Comparison of ENCODE assay signal across 12 cellular contexts in genomic region chr1:26907071-26907922, GRCh38. TPM values are rescaled to one million over a fixed set of nuclear protein-coding genes. Genes with fewer than 3 reads are reported as not detected.
DNase-seq lines count a peak whose midpoint lies in the region; ATAC-seq, FAIRE-seq and TF ChIP-seq lines count a peak whose summit lies in the region.
"Had no signal": no experiment of that assay in that cellular context is flagged by ENCODE, and none has a peak within 500 bp of the region (broad histone marks: within the 10 kb centered on the region; RNA-seq: fewer than 3 reads in every experiment).

No MANE protein-coding gene starts in this region.

- H3K4me1 ChIP-seq in Caco-2 = peaks cover 11% of the 10 kb centered on the region; the same call in 1 of the 2 replicates
- H3K4me1 ChIP-seq in endothelial cell of umbilical vein (ENCODE audit: control insufficient read depth, extremely low read depth, insufficient read depth, low read length) = no peaks in the 10 kb centered on the region
- H3K4me1 ChIP-seq in mesendoderm (ENCODE audit: control insufficient read depth, low read depth, low read length) = no peaks in the 10 kb centered on the region

- no peak overlapping the region for H4K5ac ChIP-seq in mesendoderm (ENCODE audit: low read length)

- no peak for TF ChIP-seq CTCF in Caco-2 (IDR thresholded peaks at IDR 0.05; ENCODE audit: insufficient read depth in 1 of 2, low read depth in 1 of 2, low read length in 1 of 2, severe bottlenecking in 1 of 2, unreplicated experiment in 1 of 2)
- no peak for TF ChIP-seq CTCF in endothelial cell of umbilical vein (IDR thresholded peaks at IDR 0.05; ENCODE audit: extremely low read depth in 1 of 2, insufficient read depth in 1 of 2, low read depth in 1 of 2, low read length in 2 of 2)

- no peak for ATAC-seq in HG02588 (IDR thresholded peaks at IDR 0.05; ENCODE audit: unreplicated experiment)

- H2BK15ac ChIP-seq in mesendoderm (replicated peaks; ENCODE audit: low read depth) = no peak overlapping the region

- no peaks in the 10 kb centered on the region for H3K9me1 ChIP-seq in endothelial cell of umbilical vein (replicated peaks; ENCODE audit: control insufficient read depth, extremely low read depth, insufficient read depth, low read length)

- CTCF ChIA-PET in Caco-2 (lab: Charles Lee) (no interaction called here), endothelial cell of umbilical vein (lab: Charles Lee) (interaction anchor here (1.7 kb wide), 1 partner anchor 20 kb away, joined by 4 read pairs; no protein-coding TSS in a partner anchor)

- no peaks in the 10 kb centered on the region; the same call in 1 of the 2 replicates for H3K36me3 ChIP-seq in Caco-2 (ENCODE audit: control insufficient read depth, insufficient read depth, low read length)
- no peaks in the 10 kb centered on the region for H3K36me3 ChIP-seq in endothelial cell of umbilical vein (ENCODE audit: control insufficient read depth in 2 of 2, extremely low read depth in 1 of 2, insufficient read depth in 2 of 2, low read length in 2 of 2)
- H3K36me3 ChIP-seq in mesendoderm (ENCODE audit: control insufficient read depth, insufficient read depth, low read length) = no peaks in the 10 kb centered on the region

- H4K20me1 ChIP-seq in endothelial cell of umbilical vein (replicated peaks; ENCODE audit: control insufficient read depth, extremely low read depth, insufficient read depth, low read length) = no peaks in the 10 kb centered on the region

- DNase-seq in Caco-2 (peak; percentile 21 to 54), NCI-H226 (peak; percentile 80), endothelial cell of umbilical vein (ENCODE audit: low read depth, low spot score) (peak; percentile 53), mesendoderm (peak; percentile 24), NCI-H2081 (lab: John Stamatoyannopoulos, UW) (no peak), SIG-M5 treated with dmso at 0.1 percent for 504 hours (lab: John Stamatoyannopoulos, UW; ENCODE audit: unreplicated experiment) (no peak)
- DNase-seq in activated naive CD4-positive, alpha-beta T cell (lab: John Stamatoyannopoulos, UW) = no peak
- DNase-seq: foreskin melanocyte, NCI-H187 treated with DMSO at 0.1 percent for 48 hours had no signal

- POLR2A ChIA-PET in Caco-2 (lab: Charles Lee) = interaction anchor here (0.5 to 1.0 kb wide), 2 partner anchors 17 to 20 kb away, joined by 3 read pairs; partner anchors contain the start of gene GPN2
- POLR2A ChIA-PET in endothelial cell of umbilical vein (lab: Charles Lee) = no interaction called here

- FAIRE-seq in endothelial cell of umbilical vein (lab: Jason Lieb, UNC) = peak; percentile 91

- no peak overlapping the region for H3K27ac Mint-ChIP-seq in Caco-2 (ENCODE audit: unreplicated experiment)
- H3K27ac Mint-ChIP-seq: T-helper 1 cell treated with Interleukin-12 subunit alpha and Interleukin-12 subunit beta and Interleukin-4 antibody, amounts not matched to agents 30 μg/mL and 1 μg/mL, for 36 hours had no signal

- H3K4me2 ChIP-seq in endothelial cell of umbilical vein (ENCODE audit: insufficient read depth, low read length) (no peak overlapping the region), mesendoderm (ENCODE audit: low read length) (no peak overlapping the region)

- H3K36me3 Mint-ChIP-seq in Caco-2 (ENCODE audit: insufficient read depth, unreplicated experiment) = no peaks in the 10 kb centered on the region

- no peaks in the 10 kb centered on the region for H3K27me3 ChIP-seq in Caco-2 (replicated peaks; ENCODE audit: control insufficient read depth, insufficient read depth, low read length)
- H3K27me3 ChIP-seq in endothelial cell of umbilical vein (ENCODE audit: control insufficient read depth in 2 of 2, insufficient read depth in 2 of 2, low read length in 2 of 2) = peaks cover 0 to 1% of the 10 kb centered on the region in 2 experiments
- no peaks in the 10 kb centered on the region for H3K27me3 ChIP-seq in mesendoderm (ENCODE audit: insufficient read depth, low read length, poor library complexity)

- no peak overlapping the region for H4K8ac ChIP-seq in mesendoderm (ENCODE audit: low read depth, low read length)

- H2AK5ac ChIP-seq in mesendoderm (ENCODE audit: low read length) = no peak overlapping the region

- H3K18ac ChIP-seq in mesendoderm (ENCODE audit: low read length) = no peak overlapping the region

- no peaks in the 10 kb centered on the region for H3K9me3 ChIP-seq in Caco-2
- H3K9me3 ChIP-seq in endothelial cell of umbilical vein (replicated peaks; ENCODE audit: control insufficient read depth, insufficient read depth, low read length) = no peaks in the 10 kb centered on the region

- no peaks in the 10 kb centered on the region for H3K27me3 Mint-ChIP-seq in Caco-2 (ENCODE audit: insufficient read depth, unreplicated experiment)

- H2BK120ac ChIP-seq in mesendoderm (ENCODE audit: low read depth, low read length) = no peak overlapping the region

- no peaks in the 10 kb centered on the region for H3K79me2 ChIP-seq in endothelial cell of umbilical vein (ENCODE audit: control insufficient read depth, insufficient read depth, low read length)
- no peaks in the 10 kb centered on the region for H3K79me2 ChIP-seq in mesendoderm (ENCODE audit: control insufficient read depth, insufficient read depth, low read length)

- no peaks in the 10 kb centered on the region for H3K9me3 Mint-ChIP-seq in Caco-2 (ENCODE audit: unreplicated experiment)
- H3K9me3 Mint-ChIP-seq: neural crest cell; T-helper 1 cell treated with Interleukin-12 subunit alpha and Interleukin-12 subunit beta and Interleukin-4 antibody, amounts not matched to agents 30 μg/mL and 1 μg/mL, for 36 hours had no signal

- H2AFZ ChIP-seq in endothelial cell of umbilical vein (ENCODE audit: low read depth, low read length) = no peak overlapping the region

- no TSS peak for BruUV-seq in Caco-2 (replicated peaks; lab: Mats Ljungman, UMichigan)
- BruUV-seq in endothelial cell of umbilical vein (replicated peaks; lab: Mats Ljungman, UMichigan) = no TSS peak

- peaks cover 15% of the 10 kb centered on the region for H3K4me1 Mint-ChIP-seq in Caco-2 (ENCODE audit: low read depth, unreplicated experiment)

- H2BK5ac ChIP-seq in mesendoderm (ENCODE audit: low read length) = no peak overlapping the region

- H3K9ac ChIP-seq in endothelial cell of umbilical vein (replicated peaks; ENCODE audit: extremely low read depth, insufficient read depth, low read length) (no peak overlapping the region), mesendoderm (ENCODE audit: low read length) (no peak overlapping the region)

- dilution Hi-C loops in endothelial cell of umbilical vein (cut with MboI; ENCODE audit: extremely low pct_ligation_motif_present, low sequenced_read_pairs) = no loop called here

- no peak overlapping the region for H3K4me3 Mint-ChIP-seq in Caco-2 (ENCODE audit: unreplicated experiment)
- H3K4me3 Mint-ChIP-seq: neural crest cell; T-helper 1 cell treated with Interleukin-12 subunit alpha and Interleukin-12 subunit beta and Interleukin-4 antibody, amounts not matched to agents 30 μg/mL and 1 μg/mL, for 36 hours had no signal

- no peak overlapping the region for H3K4ac ChIP-seq in mesendoderm (ENCODE audit: low read depth, low read length)

- H3K23ac ChIP-seq in mesendoderm (ENCODE audit: low read length) = no peak overlapping the region

- no peak overlapping the region for H3K4me3 ChIP-seq in Caco-2 (ENCODE audit: low read depth, low read length)
- no peak overlapping the region for H3K4me3 ChIP-seq in endothelial cell of umbilical vein (replicated peaks in 1 of 3; ENCODE audit: insufficient read depth in 1 of 3, low read depth in 1 of 3, low read length in 3 of 3)
- no peak overlapping the region for H3K4me3 ChIP-seq in mesendoderm (ENCODE audit: low read length)

- intact Hi-C loops in Caco-2 (cut with micrococcal nuclease; ENCODE audit: unreplicated experiment) = no loop called here
- intact Hi-C loops in endothelial cell of umbilical vein (cut with micrococcal nuclease) = no loop called here

- H3K27ac ChIP-seq in endothelial cell of umbilical vein (ENCODE audit: insufficient read depth, low read depth, low read length) (no peak overlapping the region), mesendoderm (ENCODE audit: low read depth, low read length) (no peak overlapping the region)

- TF ChIP-seq POLR2A in endothelial cell of umbilical vein (IDR thresholded peaks at IDR 0.05; ENCODE audit: low read depth, low read length) = no peak

- H3K79me1 ChIP-seq in mesendoderm (ENCODE audit: low read length) = no peaks in the 10 kb centered on the region

- no peak overlapping the region for H3K56ac ChIP-seq in mesendoderm (ENCODE audit: low read length)

- no CpG with 5 or more reads among the region's 6 CpGs for WGBS in mesendoderm (ENCODE audit: extremely low coverage, insufficient coverage, low lambda C conversion rate)

RNA-seq across cellular contexts. Expression of gene NR0B2, which starts 6.5 kb away (rescaled TPM):
- total RNA-seq in Caco-2 (2022) (0.34 TPM in 1 of 2 replicates, not detected in the other), endothelial cell of umbilical vein (not detected in 2 replicates)
- polyA plus RNA-seq in endothelial cell of umbilical vein = not detected in 2 replicates
- polyA plus RNA-seq in endothelial cell of umbilical vein (2011; cell fraction: cytosol; rRNA removed) = not detected in 2 replicates
- polyA plus RNA-seq in endothelial cell of umbilical vein (2011; cell fraction: nucleus; rRNA removed) = not detected in 2 replicates
- not detected in 2 replicates for polyA plus RNA-seq in endothelial cell of umbilical vein (2012)
- polyA minus RNA-seq in endothelial cell of umbilical vein = not detected in 2 replicates
- not detected for polyA minus RNA-seq in endothelial cell of umbilical vein (2011; cell fraction: cytosol; rRNA and poly(A)+ RNA removed)
- not detected in 2 replicates for polyA minus RNA-seq in endothelial cell of umbilical vein (2011; cell fraction: nucleus; rRNA and poly(A)+ RNA removed)
- not detected for polyA plus RNA-seq in mesendoderm (2013, experiment 1 of 2)
- not detected for polyA plus RNA-seq in mesendoderm (2013, experiment 2 of 2)
- total RNA-seq: neural crest cell had no signal

RNA-seq across cellular contexts. Expression of gene GPATCH3, which starts 7.0 kb away (rescaled TPM):
- total RNA-seq in Caco-2 (2022) = 19.1 and 20.6 TPM in 2 replicates
- total RNA-seq in endothelial cell of umbilical vein = 14.8 and 17.7 TPM in 2 replicates
- 10.3 and 12.1 TPM in 2 replicates for polyA plus RNA-seq in endothelial cell of umbilical vein
- polyA plus RNA-seq in endothelial cell of umbilical vein (2011; cell fraction: cytosol; rRNA removed) = 9.6 and 11.4 TPM in 2 replicates
- polyA plus RNA-seq in endothelial cell of umbilical vein (2011; cell fraction: nucleus; rRNA removed) = 18.5 TPM in 2 replicates
- polyA plus RNA-seq in endothelial cell of umbilical vein (2012) = 10.0 and 10.2 TPM in 2 replicates
- polyA minus RNA-seq in endothelial cell of umbilical vein = 11.3 and 14.0 TPM in 2 replicates
- polyA minus RNA-seq in endothelial cell of umbilical vein (2011; cell fraction: cytosol; rRNA and poly(A)+ RNA removed) = 5.7 TPM
- 7.5 and 12.1 TPM in 2 replicates for polyA minus RNA-seq in endothelial cell of umbilical vein (2011; cell fraction: nucleus; rRNA and poly(A)+ RNA removed)
- 14.2 TPM for polyA plus RNA-seq in mesendoderm (2013, experiment 1 of 2)
- 15.0 TPM for polyA plus RNA-seq in mesendoderm (2013, experiment 2 of 2)

RNA-seq across cellular contexts. Expression of gene NUDC, which starts 14.2 kb away (rescaled TPM):
- total RNA-seq in Caco-2 (2022) (81.3 and 87.2 TPM in 2 replicates), endothelial cell of umbilical vein (95.0 and 102 TPM in 2 replicates)
- polyA plus RNA-seq in endothelial cell of umbilical vein = 29.3 and 42.5 TPM in 2 replicates
- polyA plus RNA-seq in endothelial cell of umbilical vein (2011; cell fraction: cytosol; rRNA removed) = 78.1 and 89.9 TPM in 2 replicates
- 54.7 and 64.2 TPM in 2 replicates for polyA plus RNA-seq in endothelial cell of umbilical vein (2011; cell fraction: nucleus; rRNA removed)
- polyA plus RNA-seq in endothelial cell of umbilical vein (2012) = 118 and 129 TPM in 2 replicates
- polyA minus RNA-seq in endothelial cell of umbilical vein = 25.1 and 27.2 TPM in 2 replicates
- polyA minus RNA-seq in endothelial cell of umbilical vein (2011; cell fraction: cytosol; rRNA and poly(A)+ RNA removed) = 61.0 TPM
- polyA minus RNA-seq in endothelial cell of umbilical vein (2011; cell fraction: nucleus; rRNA and poly(A)+ RNA removed) = 16.6 and 17.6 TPM in 2 replicates
- 130 TPM for polyA plus RNA-seq in mesendoderm (2013, experiment 1 of 2)
- 130 TPM for polyA plus RNA-seq in mesendoderm (2013, experiment 2 of 2)

RNA-seq across cellular contexts. Expression of gene GPN2, which starts 17.2 kb away (rescaled TPM):
- total RNA-seq in Caco-2 (2022) (31.2 and 32.0 TPM in 2 replicates), endothelial cell of umbilical vein (36.7 and 37.4 TPM in 2 replicates)
- polyA plus RNA-seq in endothelial cell of umbilical vein = 21.9 and 44.8 TPM in 2 replicates
- 29.6 and 32.2 TPM in 2 replicates for polyA plus RNA-seq in endothelial cell of umbilical vein (2011; cell fraction: cytosol; rRNA removed)
- 24.8 and 30.8 TPM in 2 replicates for polyA plus RNA-seq in endothelial cell of umbilical vein (2011; cell fraction: nucleus; rRNA removed)
- polyA plus RNA-seq in endothelial cell of umbilical vein (2012) = 19.2 and 21.1 TPM in 2 replicates
- polyA minus RNA-seq in endothelial cell of umbilical vein = 69.0 and 76.6 TPM in 2 replicates
- polyA minus RNA-seq in endothelial cell of umbilical vein (2011; cell fraction: cytosol; rRNA and poly(A)+ RNA removed) = 15.5 TPM
- 19.7 and 25.0 TPM in 2 replicates for polyA minus RNA-seq in endothelial cell of umbilical vein (2011; cell fraction: nucleus; rRNA and poly(A)+ RNA removed)
- polyA plus RNA-seq in mesendoderm (2013, experiment 1 of 2) = 29.9 TPM
- polyA plus RNA-seq in mesendoderm (2013, experiment 2 of 2) = 30.8 TPM

RNA-seq across cellular contexts. Expression of gene SFN, which starts 44.3 kb away (rescaled TPM):
- total RNA-seq in Caco-2 (2022) = 21.4 and 22.1 TPM in 2 replicates
- total RNA-seq in endothelial cell of umbilical vein = 0.33 and 0.42 TPM in 2 replicates
- 0.08 and 0.14 TPM in 2 replicates for polyA plus RNA-seq in endothelial cell of umbilical vein
- polyA plus RNA-seq in endothelial cell of umbilical vein (2011; cell fraction: cytosol; rRNA removed) = 0.05 TPM in 1 of 2 replicates, not detected in the other
- polyA plus RNA-seq in endothelial cell of umbilical vein (2011; cell fraction: nucleus; rRNA removed) = 0.22 and 0.41 TPM in 2 replicates
- polyA plus RNA-seq in endothelial cell of umbilical vein (2012) = 0.17 TPM in 1 of 2 replicates, not detected in the other
- not detected in 2 replicates for polyA minus RNA-seq in endothelial cell of umbilical vein
- 90.3 TPM for polyA minus RNA-seq in endothelial cell of umbilical vein (2011; cell fraction: cytosol; rRNA and poly(A)+ RNA removed)
- 0.53 and 0.77 TPM in 2 replicates for polyA minus RNA-seq in endothelial cell of umbilical vein (2011; cell fraction: nucleus; rRNA and poly(A)+ RNA removed)
- 20.2 TPM for polyA plus RNA-seq in mesendoderm (2013, experiment 1 of 2)
- polyA plus RNA-seq in mesendoderm (2013, experiment 2 of 2) = 21.3 TPM

Comparison
In these comparisons a context has a peak if more than half of its experiments do, and no peak if none do; other contexts are left out.
1. DNase-seq: peak in Caco-2 (2 of 2), NCI-H226 (single experiment), endothelial cell of umbilical vein (single experiment) and mesendoderm (single experiment); none in activated naive CD4-positive, alpha-beta T cell (0 of 4), NCI-H2081 (0 of 2) and SIG-M5 treated with dmso at 0.1 percent for 504 hours (single experiment).